ENCODE assay signal across 1 cellular context in the genomic region with DNA sequence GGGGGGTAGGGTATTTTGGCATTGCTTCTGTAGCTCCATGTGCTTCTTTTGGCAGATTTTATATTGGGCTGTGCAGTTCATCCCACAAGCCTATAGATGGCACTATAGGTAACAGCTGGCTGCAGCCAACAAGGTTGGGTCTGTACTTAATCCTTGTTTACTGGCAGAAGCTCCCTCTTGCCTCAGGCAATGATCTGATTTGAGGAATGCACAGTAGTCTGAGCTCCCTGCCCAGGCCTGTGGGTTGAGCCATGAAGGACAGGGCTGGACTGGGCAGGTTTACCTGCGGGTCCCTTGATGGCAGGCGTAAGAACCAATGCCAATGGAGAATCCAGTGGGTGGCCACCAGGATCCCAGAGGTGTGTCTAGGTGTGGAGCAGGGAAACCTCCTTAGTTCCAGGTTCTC.
TF ChIP-seq lines count a peak whose summit lies in the region.

No MANE protein-coding gene starts in this region.

TF ChIP-seq in K562, 482 proteins besides CTCF, POLR2A, EP300 and RAD21:
- TF ChIP-seq, protein P1, sequence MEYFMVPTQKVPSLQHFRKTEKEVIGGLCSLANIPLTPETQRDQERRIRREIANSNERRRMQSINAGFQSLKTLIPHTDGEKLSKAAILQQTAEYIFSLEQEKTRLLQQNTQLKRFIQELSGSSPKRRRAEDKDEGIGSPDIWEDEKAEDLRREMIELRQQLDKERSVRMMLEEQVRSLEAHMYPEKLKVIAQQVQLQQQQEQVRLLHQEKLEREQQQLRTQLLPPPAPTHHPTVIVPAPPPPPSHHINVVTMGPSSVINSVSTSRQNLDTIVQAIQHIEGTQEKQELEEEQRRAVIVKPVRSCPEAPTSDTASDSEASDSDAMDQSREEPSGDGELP (CRISPR knock-in tag; IDR thresholded peaks at IDR 0.05; ENCODE audit: borderline replicate concordance) = peak; percentile 53; the same call in 1 of the 2 replicates
- TF ChIP-seq, protein P2, sequence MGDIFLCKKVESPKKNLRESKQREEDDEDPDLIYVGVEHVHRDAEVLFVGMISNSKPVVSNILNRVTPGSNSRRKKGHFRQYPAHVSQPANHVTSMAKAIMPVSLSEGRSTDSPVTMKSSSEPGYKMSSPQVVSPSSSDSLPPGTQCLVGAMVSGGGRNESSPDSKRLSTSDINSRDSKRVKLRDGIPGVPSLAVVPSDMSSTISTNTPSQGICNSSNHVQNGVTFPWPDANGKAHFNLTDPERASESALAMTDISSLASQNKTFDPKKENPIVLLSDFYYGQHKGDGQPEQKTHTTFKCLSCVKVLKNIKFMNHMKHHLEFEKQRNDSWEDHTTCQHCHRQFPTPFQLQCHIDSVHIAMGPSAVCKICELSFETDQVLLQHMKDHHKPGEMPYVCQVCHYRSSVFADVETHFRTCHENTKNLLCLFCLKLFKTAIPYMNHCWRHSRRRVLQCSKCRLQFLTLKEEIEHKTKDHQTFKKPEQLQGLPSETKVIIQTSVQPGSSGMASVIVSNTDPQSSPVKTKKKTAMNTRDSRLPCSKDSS (IDR thresholded peaks at IDR 0.05; ENCODE audit: low read depth, partially characterized antibody) = no peak
- TF ChIP-seq, protein P3, sequence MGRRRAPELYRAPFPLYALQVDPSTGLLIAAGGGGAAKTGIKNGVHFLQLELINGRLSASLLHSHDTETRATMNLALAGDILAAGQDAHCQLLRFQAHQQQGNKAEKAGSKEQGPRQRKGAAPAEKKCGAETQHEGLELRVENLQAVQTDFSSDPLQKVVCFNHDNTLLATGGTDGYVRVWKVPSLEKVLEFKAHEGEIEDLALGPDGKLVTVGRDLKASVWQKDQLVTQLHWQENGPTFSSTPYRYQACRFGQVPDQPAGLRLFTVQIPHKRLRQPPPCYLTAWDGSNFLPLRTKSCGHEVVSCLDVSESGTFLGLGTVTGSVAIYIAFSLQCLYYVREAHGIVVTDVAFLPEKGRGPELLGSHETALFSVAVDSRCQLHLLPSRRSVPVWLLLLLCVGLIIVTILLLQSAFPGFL (CRISPR knock-in tag; IDR thresholded peaks at IDR 0.05) = 0 out of 2 replicates have a peak, but pooled peaks have one; percentile 57
- TF ChIP-seq SMC3 (conservative IDR thresholded peaks at IDR 0.05; ENCODE audit: insufficient read depth, low read depth, low read length) = 0 out of 2 replicates have a peak, but pooled peaks have one; percentile 27
